8 cellular contexts compared by ENCODE assay signal in genomic region chr19:6458695-6459355, GRCh38. TPM values are rescaled to one million over a fixed set of nuclear protein-coding genes. Genes with fewer than 3 reads are reported as not detected.
DNase-seq lines count a peak whose midpoint lies in the region; ATAC-seq and TF ChIP-seq lines count a peak whose summit lies in the region.

No MANE protein-coding gene starts in this region.

- TF ChIP-seq CTCF in A673 (conservative IDR thresholded peaks at IDR 0.05; ENCODE audit: low read depth, low read length), result no peak
- TF ChIP-seq CTCF in cardiac fibroblast (IDR thresholded peaks at IDR 0.05; ENCODE audit: low read depth, low read length), result no peak

- peaks cover 4% of the 10 kb centered on the region for H3K9me3 ChIP-seq in A673 (ENCODE audit: low read depth, low read length, poor library complexity, severe bottlenecking)
- H3K9me3 ChIP-seq in aorta (ENCODE audit: control insufficient read depth, low read length), result no peaks in the 10 kb centered on the region

- WGBS in aorta, 2 donors, result 20 to 22% methylated on average over 22 to 24 of the region's 24 CpGs

- no peak for DNase-seq in A673 (ENCODE audit: low spot score)
- peak; percentile 10 for DNase-seq in HT-29 (ENCODE audit: low spot score)
- no peak for DNase-seq in cardiac fibroblast (ENCODE audit: low read depth in 2 of 2)
- DNase-seq in medulla oblongata (ENCODE audit: extremely low spot score), result peak; percentile 8
- no peak for DNase-seq in aorta
- DNase-seq in stimulated activated CD4-positive, alpha-beta T cell treated with anti-CD3 and anti-CD28 coated beads, Interleukin-12 subunit alpha, Interleukin-12 subunit beta, amount 100 ng/mL, for 4 hours, result no peak
- DNase-seq in hippocampal formation (lab: John Stamatoyannopoulos, UW), result no peak

- ATAC-seq in aorta (ENCODE audit: low FRiP score) (no peak), GM18519 (IDR thresholded peaks at IDR 0.05; ENCODE audit: low FRiP score, unreplicated experiment) (no peak)

- H3K27me3 ChIP-seq in A673 (replicated peaks; ENCODE audit: insufficient read depth, low read depth, low read length, poor library complexity) (peaks cover under 1% of the 10 kb centered on the region), aorta (ENCODE audit: control insufficient read depth in 1 of 2, insufficient read depth in 2 of 2, low read length in 1 of 2) (no peaks in the 10 kb centered on the region)

- H3K27ac ChIP-seq in A673 (ENCODE audit: low read depth, low read length, poor library complexity, severe bottlenecking) (peak overlapping the region; percentile 64), aorta (ENCODE audit: low read depth in 1 of 2, low read length in 2 of 2) (no peak overlapping the region)

- no TSS peak for BruUV-seq in A673 (replicated peaks; lab: Mats Ljungman, UMichigan)

- CTCF ChIA-PET in A673 (lab: Charles Lee), result interaction anchor here (0.6 kb wide), 1 partner anchor 198 kb away, joined by 3 read pairs; no protein-coding TSS in a partner anchor

- peak overlapping the region; percentile 80 for H3K4me3 ChIP-seq in A673 (ENCODE audit: low read depth, low read length, poor library complexity, severe bottlenecking)
- H3K4me3 ChIP-seq in cardiac fibroblast (replicated peaks in 1 of 2; ENCODE audit: low read depth in 2 of 2, low read length in 2 of 2), result peak overlapping the region; percentile 67 to 76
- peak overlapping the region; percentile 37 to 73 for H3K4me3 ChIP-seq in aorta (ENCODE audit: low read length in 2 of 2)

- peaks cover 13% of the 10 kb centered on the region for H3K4me1 ChIP-seq in A673 (ENCODE audit: insufficient read depth, low read length, poor library complexity, severe bottlenecking)
- no peaks in the 10 kb centered on the region for H3K4me1 ChIP-seq in aorta (ENCODE audit: control insufficient read depth in 1 of 2, insufficient read depth in 2 of 2, low read length in 2 of 2)

- intact Hi-C loops in A673 (cut with micrococcal nuclease; ENCODE audit: unreplicated experiment), result no loop called here
- intact Hi-C loops in aorta (cut with DNase I), result loop anchor here in 1 of 2 donors (2.0 kb wide), 1 partner anchor 34 kb away; the partner anchor contains the start of gene KHSRP

- POLR2A ChIA-PET in A673 (lab: Charles Lee; ENCODE audit: low non-redundant PET), result no interaction called here

- H3K36me3 ChIP-seq in A673 (ENCODE audit: insufficient read depth, low read length, poor library complexity, severe bottlenecking) (peaks cover 12% of the 10 kb centered on the region), aorta (ENCODE audit: control insufficient read depth in 1 of 2, insufficient read depth in 2 of 2, low read length in 1 of 2) (peaks cover 0 to 4% of the 10 kb centered on the region in 2 donors)

RNA-seq across cellular contexts. Expression of gene SLC25A23, which starts 0.8 kb away (rescaled TPM):
- total RNA-seq in A673 (2021) (39.9 and 56.0 TPM in 2 replicates), aorta (10 to 100 TPM; 52.8 to 59.0 TPM)
- 49.8 and 82.5 TPM in 2 replicates for total RNA-seq in HT-29 (2014; rRNA removed; shearing (Covaris generic))
- 10 to 100 TPM; 37.9 to 48.1 TPM for polyA plus RNA-seq in aorta

RNA-seq across cellular contexts. Expression of gene CRB3, which starts 5.2 kb away (rescaled TPM):
- total RNA-seq in A673 (2021) (not detected in 2 replicates), aorta (not detected)
- 91.6 and 101 TPM in 2 replicates for total RNA-seq in HT-29 (2014; rRNA removed; shearing (Covaris generic))
- 10 to 100 TPM in 1 of 2 donors, under 1 TPM in 1; 0.38 to 13.9 TPM for polyA plus RNA-seq in aorta

RNA-seq across cellular contexts. Expression of gene DENND1C, which starts 22.8 kb away (rescaled TPM):
- 0.11 and 0.24 TPM in 2 replicates for total RNA-seq in A673 (2021)
- not detected in 2 replicates for total RNA-seq in HT-29 (2014; rRNA removed; shearing (Covaris generic))
- 1 to 10 TPM; 3.9 to 7.6 TPM for total RNA-seq in aorta
- 1 to 10 TPM in 1 of 2 donors, under 1 TPM in 1; 0.20 to 1.9 TPM for polyA plus RNA-seq in aorta

RNA-seq across cellular contexts. Expression of gene SLC25A41, which starts 25.3 kb away (rescaled TPM):
- total RNA-seq in A673 (2021) (0.39 and 0.44 TPM in 2 replicates), aorta (under 1 TPM in 1 of 2 donors, not detected in 1; 0.23 TPM)
- 0.08 and 0.13 TPM in 2 replicates for total RNA-seq in HT-29 (2014; rRNA removed; shearing (Covaris generic))
- polyA plus RNA-seq in aorta, result 1 to 10 TPM in 1 of 2 donors, not detected in 1; 1.8 TPM

RNA-seq across cellular contexts. Expression of gene KHSRP, which starts 34.2 kb away (rescaled TPM):
- total RNA-seq in A673 (2021) (649 and 671 TPM in 2 replicates), aorta (100 to 1,000 TPM; 137 to 151 TPM)
- 143 and 160 TPM in 2 replicates for total RNA-seq in HT-29 (2014; rRNA removed; shearing (Covaris generic))
- polyA plus RNA-seq in aorta, result 10 to 100 TPM; 69.7 to 81.1 TPM

Comparison
In these comparisons a context has a peak if more than half of its experiments do, and no peak if none do; other contexts are left out.
1. DNase-seq: peak in HT-29 (single experiment) and medulla oblongata (single experiment); none in A673 (single experiment), cardiac fibroblast (0 of 2), aorta (0 of 2), stimulated activated CD4-positive, alpha-beta T cell treated with anti-CD3 and anti-CD28 coated beads, Interleukin-12 subunit alpha, Interleukin-12 subunit beta, amount 100 ng/mL, for 4 hours (single experiment) and hippocampal formation (0 of 2).
2. RNA of gene CRB3, which starts 5.2 kb away (total RNA-seq): 91.6 to 101 TPM in HT-29; not detected in aorta and not detected in A673; every median in the first group is over 10 times any median in the second.
3. Peak in every context shown above with its lines, with median percentiles within 50 percentile points of each other: H3K4me3 ChIP-seq.